24 cellular contexts compared by ENCODE assay signal in the genomic region with DNA sequence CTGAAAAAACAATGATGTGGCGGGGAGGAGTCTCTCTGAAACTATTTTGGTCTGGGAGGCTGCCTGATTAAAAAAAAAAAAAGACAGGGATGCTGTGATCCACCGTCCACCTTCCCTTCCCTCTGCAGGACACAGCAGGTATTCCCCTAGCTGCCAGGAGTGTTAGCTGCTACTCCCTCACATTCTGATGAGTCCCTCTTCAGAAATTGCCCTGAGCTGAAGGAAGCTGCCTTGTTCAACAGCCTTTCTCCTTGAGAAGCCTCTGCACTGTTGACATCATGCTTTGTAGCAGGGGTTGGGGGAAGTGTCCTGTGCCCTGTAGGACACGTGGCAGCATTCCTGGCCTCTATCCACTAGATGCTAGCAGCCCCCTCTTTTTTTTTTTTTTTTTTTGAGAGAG.
"Had no signal": no experiment of that assay in that cellular context is flagged by ENCODE, and none has a peak within 500 bp of the region (broad histone marks: within the 10 kb centered on the region; RNA-seq: fewer than 3 reads in every experiment).

No MANE protein-coding gene starts in this region.

- H3K27me3 Mint-ChIP-seq: stimulated activated naive CD8-positive, alpha-beta T cell treated with anti-CD3 and anti-CD28 coated beads, Interleukin-15, Interleukin-2, amounts not matched to agents 100 ng/mL and 50 ng/mL, for 24 hours had no signal

- H3K4me1 ChIP-seq: foreskin keratinocyte, suprapubic skin had no signal

- H3K4me3 ChIP-seq: dorsolateral prefrontal cortex, hepatocyte, suprapubic skin, upper lobe of left lung had no signal

- ATAC-seq: activated T-cell treated with anti-CD3 and anti-CD28 coated beads, Interleukin-2, amount 50 U/mL, for 72 hours; foreskin keratinocyte; left lobe of liver had no signal

- DNase-seq: activated CD4-positive, alpha-beta T cell treated with anti-CD3 and anti-CD28 coated beads for 1 hour; activated CD8-positive, alpha-beta memory T cell treated with anti-CD3 and anti-CD28 coated beads for 24 hours; activated CD8-positive, alpha-beta memory T cell treated with anti-CD3 and anti-CD28 coated beads, Interleukin-2, amount 50 U/mL, for 48 hours; activated effector memory CD4-positive, alpha-beta T cell treated with anti-CD3 and anti-CD28 coated beads, Interleukin-2, amount 50 U/mL, for 16 hours; activated naive CD4-positive, alpha-beta T cell treated with anti-CD3 and anti-CD28 coated beads, Interleukin-2, amount 50 U/mL, for 16 hours; activated T-cell treated with anti-CD3 and anti-CD28 coated beads, Interleukin-2, amount 50 U/mL, for 72 hours; aorta; brain microvascular endothelial cell; central memory CD4-positive, alpha-beta T cell; dorsolateral prefrontal cortex; foreskin keratinocyte; kidney; mammary epithelial cell; occipital lobe; retina; stimulated activated CD4-positive, alpha-beta T cell treated with anti-CD3 and anti-CD28 coated beads, Interleukin-12 subunit alpha, Interleukin-12 subunit beta, amount 100 ng/mL, for 4 hours; stimulated activated CD4-positive, alpha-beta T cell treated with anti-CD3 and anti-CD28 coated beads, Interleukin-2, amount 100 ng/mL, for 24 hours had no signal

- H3K36me3 ChIP-seq: brain microvascular endothelial cell, suprapubic skin, upper lobe of left lung had no signal

- H3K27me3 ChIP-seq: brain microvascular endothelial cell, dorsolateral prefrontal cortex, foreskin keratinocyte, hepatocyte, suprapubic skin, upper lobe of left lung had no signal

- H3K4me3 Mint-ChIP-seq: activated T-cell treated with anti-CD3 and anti-CD28 coated beads, Interleukin-2, amount 50 U/mL, for 72 hours; stimulated activated naive CD8-positive, alpha-beta T cell treated with anti-CD3 and anti-CD28 coated beads, Interleukin-15, Interleukin-2, amounts not matched to agents 100 ng/mL and 50 ng/mL, for 24 hours; T-helper 1 cell treated with Interleukin-12 subunit alpha and Interleukin-12 subunit beta and Interleukin-4 antibody, amounts not matched to agents 30 μg/mL and 1 μg/mL, for 36 hours had no signal

- H3K27ac ChIP-seq: brain microvascular endothelial cell, dorsolateral prefrontal cortex, foreskin keratinocyte, hepatocyte, suprapubic skin, upper lobe of left lung, VCaP had no signal

- H3K27ac Mint-ChIP-seq: activated T-cell treated with anti-CD3 and anti-CD28 coated beads, Interleukin-2, amount 50 U/mL, for 72 hours; stimulated activated naive CD8-positive, alpha-beta T cell treated with anti-CD3 and anti-CD28 coated beads, Interleukin-15, Interleukin-2, amounts not matched to agents 100 ng/mL and 50 ng/mL, for 24 hours; T-helper 1 cell treated with Interleukin-12 subunit alpha and Interleukin-12 subunit beta and Interleukin-4 antibody, amounts not matched to agents 30 μg/mL and 1 μg/mL, for 36 hours had no signal
